Comparison of ENCODE assay signal across 1 cellular context in the genomic region with DNA sequence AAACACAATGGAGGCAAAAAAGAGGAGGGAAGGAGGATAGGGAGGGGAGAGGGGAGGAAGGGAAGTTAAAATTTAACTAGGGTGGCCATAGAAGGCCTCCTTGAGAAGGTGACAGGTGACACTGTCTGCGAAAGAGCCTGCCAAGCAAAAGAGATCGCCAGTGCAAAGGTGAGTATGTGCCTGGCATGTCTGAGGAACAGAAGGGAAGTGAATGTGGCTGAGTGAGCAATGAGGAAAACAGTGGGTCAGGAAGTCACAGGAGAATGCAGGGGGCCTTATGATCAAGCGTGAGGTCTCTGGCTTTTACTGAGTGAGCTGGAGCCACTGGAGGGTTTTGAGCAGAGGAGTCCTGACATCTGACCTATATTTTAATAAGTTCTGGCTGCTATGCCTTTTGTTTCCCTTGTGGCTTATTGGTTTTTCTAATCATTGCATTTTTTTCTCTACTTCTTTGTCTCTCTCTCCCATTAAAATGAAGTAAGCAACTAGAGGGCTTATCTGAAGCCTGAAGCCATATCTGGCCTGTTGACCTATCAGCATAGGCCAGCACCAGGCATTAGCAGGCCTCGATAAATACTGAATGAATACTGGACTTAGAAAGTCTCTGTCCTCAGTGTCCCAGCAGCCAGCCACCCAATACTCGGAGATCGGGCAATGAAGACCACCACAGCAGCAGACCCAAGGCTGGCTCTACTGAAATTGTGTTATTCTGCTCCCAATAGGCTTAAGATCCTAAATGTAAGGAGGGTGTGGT.
TF ChIP-seq lines count a peak whose summit lies in the region.

No MANE protein-coding gene starts in this region.

TF ChIP-seq in K562, 482 proteins besides CTCF, POLR2A, EP300 and RAD21 (continued from another document and continues in another):
- TF ChIP-seq, protein P1, sequence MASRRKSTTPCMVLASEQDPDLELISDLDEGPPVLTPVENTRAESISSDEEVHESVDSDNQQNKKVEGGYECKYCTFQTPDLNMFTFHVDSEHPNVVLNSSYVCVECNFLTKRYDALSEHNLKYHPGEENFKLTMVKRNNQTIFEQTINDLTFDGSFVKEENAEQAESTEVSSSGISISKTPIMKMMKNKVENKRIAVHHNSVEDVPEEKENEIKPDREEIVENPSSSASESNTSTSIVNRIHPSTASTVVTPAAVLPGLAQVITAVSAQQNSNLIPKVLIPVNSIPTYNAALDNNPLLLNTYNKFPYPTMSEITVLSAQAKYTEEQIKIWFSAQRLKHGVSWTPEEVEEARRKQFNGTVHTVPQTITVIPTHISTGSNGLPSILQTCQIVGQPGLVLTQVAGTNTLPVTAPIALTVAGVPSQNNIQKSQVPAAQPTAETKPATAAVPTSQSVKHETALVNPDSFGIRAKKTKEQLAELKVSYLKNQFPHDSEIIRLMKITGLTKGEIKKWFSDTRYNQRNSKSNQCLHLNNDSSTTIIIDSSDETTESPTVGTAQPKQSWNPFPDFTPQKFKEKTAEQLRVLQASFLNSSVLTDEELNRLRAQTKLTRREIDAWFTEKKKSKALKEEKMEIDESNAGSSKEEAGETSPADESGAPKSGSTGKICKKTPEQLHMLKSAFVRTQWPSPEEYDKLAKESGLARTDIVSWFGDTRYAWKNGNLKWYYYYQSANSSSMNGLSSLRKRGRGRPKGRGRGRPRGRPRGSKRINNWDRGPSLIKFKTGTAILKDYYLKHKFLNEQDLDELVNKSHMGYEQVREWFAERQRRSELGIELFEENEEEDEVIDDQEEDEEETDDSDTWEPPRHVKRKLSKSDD (conservative IDR thresholded peaks at IDR 0.05; ENCODE audit: low read length): no peak
- TF ChIP-seq, protein P2, sequence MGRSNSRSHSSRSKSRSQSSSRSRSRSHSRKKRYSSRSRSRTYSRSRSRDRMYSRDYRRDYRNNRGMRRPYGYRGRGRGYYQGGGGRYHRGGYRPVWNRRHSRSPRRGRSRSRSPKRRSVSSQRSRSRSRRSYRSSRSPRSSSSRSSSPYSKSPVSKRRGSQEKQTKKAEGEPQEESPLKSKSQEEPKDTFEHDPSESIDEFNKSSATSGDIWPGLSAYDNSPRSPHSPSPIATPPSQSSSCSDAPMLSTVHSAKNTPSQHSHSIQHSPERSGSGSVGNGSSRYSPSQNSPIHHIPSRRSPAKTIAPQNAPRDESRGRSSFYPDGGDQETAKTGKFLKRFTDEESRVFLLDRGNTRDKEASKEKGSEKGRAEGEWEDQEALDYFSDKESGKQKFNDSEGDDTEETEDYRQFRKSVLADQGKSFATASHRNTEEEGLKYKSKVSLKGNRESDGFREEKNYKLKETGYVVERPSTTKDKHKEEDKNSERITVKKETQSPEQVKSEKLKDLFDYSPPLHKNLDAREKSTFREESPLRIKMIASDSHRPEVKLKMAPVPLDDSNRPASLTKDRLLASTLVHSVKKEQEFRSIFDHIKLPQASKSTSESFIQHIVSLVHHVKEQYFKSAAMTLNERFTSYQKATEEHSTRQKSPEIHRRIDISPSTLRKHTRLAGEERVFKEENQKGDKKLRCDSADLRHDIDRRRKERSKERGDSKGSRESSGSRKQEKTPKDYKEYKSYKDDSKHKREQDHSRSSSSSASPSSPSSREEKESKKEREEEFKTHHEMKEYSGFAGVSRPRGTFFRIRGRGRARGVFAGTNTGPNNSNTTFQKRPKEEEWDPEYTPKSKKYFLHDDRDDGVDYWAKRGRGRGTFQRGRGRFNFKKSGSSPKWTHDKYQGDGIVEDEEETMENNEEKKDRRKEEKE (IDR thresholded peaks at IDR 0.05; ENCODE audit: borderline replicate concordance in 1 of 2, control insufficient read depth in 1 of 2, low read depth in 2 of 2, low read length in 1 of 2): no peak
- TF ChIP-seq, protein P3, sequence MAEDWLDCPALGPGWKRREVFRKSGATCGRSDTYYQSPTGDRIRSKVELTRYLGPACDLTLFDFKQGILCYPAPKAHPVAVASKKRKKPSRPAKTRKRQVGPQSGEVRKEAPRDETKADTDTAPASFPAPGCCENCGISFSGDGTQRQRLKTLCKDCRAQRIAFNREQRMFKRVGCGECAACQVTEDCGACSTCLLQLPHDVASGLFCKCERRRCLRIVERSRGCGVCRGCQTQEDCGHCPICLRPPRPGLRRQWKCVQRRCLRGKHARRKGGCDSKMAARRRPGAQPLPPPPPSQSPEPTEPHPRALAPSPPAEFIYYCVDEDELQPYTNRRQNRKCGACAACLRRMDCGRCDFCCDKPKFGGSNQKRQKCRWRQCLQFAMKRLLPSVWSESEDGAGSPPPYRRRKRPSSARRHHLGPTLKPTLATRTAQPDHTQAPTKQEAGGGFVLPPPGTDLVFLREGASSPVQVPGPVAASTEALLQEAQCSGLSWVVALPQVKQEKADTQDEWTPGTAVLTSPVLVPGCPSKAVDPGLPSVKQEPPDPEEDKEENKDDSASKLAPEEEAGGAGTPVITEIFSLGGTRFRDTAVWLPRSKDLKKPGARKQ (CRISPR knock-in tag; IDR thresholded peaks at IDR 0.05): no peak
- TF ChIP-seq, protein P4, sequence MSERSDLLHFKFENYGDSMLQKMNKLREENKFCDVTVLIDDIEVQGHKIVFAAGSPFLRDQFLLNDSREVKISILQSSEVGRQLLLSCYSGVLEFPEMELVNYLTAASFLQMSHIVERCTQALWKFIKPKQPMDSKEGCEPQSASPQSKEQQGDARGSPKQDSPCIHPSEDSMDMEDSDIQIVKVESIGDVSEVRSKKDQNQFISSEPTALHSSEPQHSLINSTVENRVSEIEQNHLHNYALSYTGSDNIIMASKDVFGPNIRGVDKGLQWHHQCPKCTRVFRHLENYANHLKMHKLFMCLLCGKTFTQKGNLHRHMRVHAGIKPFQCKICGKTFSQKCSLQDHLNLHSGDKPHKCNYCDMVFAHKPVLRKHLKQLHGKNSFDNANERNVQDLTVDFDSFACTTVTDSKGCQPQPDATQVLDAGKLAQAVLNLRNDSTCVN (CRISPR knock-in tag; IDR thresholded peaks at IDR 0.05): no peak
- TF ChIP-seq, protein P5, sequence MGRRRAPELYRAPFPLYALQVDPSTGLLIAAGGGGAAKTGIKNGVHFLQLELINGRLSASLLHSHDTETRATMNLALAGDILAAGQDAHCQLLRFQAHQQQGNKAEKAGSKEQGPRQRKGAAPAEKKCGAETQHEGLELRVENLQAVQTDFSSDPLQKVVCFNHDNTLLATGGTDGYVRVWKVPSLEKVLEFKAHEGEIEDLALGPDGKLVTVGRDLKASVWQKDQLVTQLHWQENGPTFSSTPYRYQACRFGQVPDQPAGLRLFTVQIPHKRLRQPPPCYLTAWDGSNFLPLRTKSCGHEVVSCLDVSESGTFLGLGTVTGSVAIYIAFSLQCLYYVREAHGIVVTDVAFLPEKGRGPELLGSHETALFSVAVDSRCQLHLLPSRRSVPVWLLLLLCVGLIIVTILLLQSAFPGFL (CRISPR knock-in tag; IDR thresholded peaks at IDR 0.05): no peak
- TF ChIP-seq ZNF175 (CRISPR knock-in tag; IDR thresholded peaks at IDR 0.05; ENCODE audit: low read depth): no peak
- TF ChIP-seq ZNF41 (CRISPR knock-in tag; conservative IDR thresholded peaks at IDR 0.05): no peak
- TF ChIP-seq ZNF121 (CRISPR knock-in tag; conservative IDR thresholded peaks at IDR 0.05): no peak
- 0 out of 2 replicates have a peak, but pooled peaks have one; percentile 15 for TF ChIP-seq NCOR1 (IDR thresholded peaks at IDR 0.05)
- peak; percentile 41; the same call in 1 of the 2 replicates for TF ChIP-seq SOX6 (IDR thresholded peaks at IDR 0.05)
- no peak for TF ChIP-seq ILF3 (IDR thresholded peaks at IDR 0.05; ENCODE audit: borderline replicate concordance)
- no peak for TF ChIP-seq ASH1L (IDR thresholded peaks at IDR 0.05; ENCODE audit: borderline replicate concordance, low read depth, partially characterized antibody)
- TF ChIP-seq TCF3 (CRISPR knock-in tag; IDR thresholded peaks at IDR 0.05): peak; percentile 59; the same call in 1 of the 2 replicates
- peak; percentile 25; the same call in 1 of the 2 replicates for TF ChIP-seq SPI1 (IDR thresholded peaks at IDR 0.05; ENCODE audit: borderline replicate concordance, low read depth, low read length)
- TF ChIP-seq, protein P6, sequence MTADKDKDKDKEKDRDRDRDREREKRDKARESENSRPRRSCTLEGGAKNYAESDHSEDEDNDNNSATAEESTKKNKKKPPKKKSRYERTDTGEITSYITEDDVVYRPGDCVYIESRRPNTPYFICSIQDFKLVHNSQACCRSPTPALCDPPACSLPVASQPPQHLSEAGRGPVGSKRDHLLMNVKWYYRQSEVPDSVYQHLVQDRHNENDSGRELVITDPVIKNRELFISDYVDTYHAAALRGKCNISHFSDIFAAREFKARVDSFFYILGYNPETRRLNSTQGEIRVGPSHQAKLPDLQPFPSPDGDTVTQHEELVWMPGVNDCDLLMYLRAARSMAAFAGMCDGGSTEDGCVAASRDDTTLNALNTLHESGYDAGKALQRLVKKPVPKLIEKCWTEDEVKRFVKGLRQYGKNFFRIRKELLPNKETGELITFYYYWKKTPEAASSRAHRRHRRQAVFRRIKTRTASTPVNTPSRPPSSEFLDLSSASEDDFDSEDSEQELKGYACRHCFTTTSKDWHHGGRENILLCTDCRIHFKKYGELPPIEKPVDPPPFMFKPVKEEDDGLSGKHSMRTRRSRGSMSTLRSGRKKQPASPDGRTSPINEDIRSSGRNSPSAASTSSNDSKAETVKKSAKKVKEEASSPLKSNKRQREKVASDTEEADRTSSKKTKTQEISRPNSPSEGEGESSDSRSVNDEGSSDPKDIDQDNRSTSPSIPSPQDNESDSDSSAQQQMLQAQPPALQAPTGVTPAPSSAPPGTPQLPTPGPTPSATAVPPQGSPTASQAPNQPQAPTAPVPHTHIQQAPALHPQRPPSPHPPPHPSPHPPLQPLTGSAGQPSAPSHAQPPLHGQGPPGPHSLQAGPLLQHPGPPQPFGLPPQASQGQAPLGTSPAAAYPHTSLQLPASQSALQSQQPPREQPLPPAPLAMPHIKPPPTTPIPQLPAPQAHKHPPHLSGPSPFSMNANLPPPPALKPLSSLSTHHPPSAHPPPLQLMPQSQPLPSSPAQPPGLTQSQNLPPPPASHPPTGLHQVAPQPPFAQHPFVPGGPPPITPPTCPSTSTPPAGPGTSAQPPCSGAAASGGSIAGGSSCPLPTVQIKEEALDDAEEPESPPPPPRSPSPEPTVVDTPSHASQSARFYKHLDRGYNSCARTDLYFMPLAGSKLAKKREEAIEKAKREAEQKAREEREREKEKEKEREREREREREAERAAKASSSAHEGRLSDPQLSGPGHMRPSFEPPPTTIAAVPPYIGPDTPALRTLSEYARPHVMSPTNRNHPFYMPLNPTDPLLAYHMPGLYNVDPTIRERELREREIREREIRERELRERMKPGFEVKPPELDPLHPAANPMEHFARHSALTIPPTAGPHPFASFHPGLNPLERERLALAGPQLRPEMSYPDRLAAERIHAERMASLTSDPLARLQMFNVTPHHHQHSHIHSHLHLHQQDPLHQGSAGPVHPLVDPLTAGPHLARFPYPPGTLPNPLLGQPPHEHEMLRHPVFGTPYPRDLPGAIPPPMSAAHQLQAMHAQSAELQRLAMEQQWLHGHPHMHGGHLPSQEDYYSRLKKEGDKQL (CRISPR knock-in tag; IDR thresholded peaks at IDR 0.05; ENCODE audit: borderline replicate concordance): no peak
- TF ChIP-seq, protein P7, sequence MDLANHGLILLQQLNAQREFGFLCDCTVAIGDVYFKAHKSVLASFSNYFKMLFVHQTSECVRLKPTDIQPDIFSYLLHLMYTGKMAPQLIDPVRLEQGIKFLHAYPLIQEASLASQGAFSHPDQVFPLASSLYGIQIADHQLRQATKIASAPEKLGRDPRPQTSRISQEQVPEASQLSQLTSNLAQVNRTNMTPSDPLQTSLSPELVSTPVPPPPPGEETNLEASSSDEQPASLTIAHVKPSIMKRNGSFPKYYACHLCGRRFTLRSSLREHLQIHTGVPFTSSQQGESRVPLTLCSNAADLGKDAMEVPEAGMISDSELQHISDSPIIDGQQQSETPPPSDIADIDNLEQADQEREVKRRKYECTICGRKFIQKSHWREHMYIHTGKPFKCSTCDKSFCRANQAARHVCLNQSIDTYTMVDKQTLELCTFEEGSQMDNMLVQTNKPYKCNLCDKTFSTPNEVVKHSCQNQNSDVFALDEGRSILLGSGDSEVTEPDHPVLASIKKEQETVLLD (IDR thresholded peaks at IDR 0.05): no peak
- TF ChIP-seq, protein P8, sequence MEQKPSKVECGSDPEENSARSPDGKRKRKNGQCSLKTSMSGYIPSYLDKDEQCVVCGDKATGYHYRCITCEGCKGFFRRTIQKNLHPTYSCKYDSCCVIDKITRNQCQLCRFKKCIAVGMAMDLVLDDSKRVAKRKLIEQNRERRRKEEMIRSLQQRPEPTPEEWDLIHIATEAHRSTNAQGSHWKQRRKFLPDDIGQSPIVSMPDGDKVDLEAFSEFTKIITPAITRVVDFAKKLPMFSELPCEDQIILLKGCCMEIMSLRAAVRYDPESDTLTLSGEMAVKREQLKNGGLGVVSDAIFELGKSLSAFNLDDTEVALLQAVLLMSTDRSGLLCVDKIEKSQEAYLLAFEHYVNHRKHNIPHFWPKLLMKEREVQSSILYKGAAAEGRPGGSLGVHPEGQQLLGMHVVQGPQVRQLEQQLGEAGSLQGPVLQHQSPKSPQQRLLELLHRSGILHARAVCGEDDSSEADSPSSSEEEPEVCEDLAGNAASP (IDR thresholded peaks at IDR 0.05): no peak
- TF ChIP-seq ZNF3 (CRISPR knock-in tag; IDR thresholded peaks at IDR 0.05): no peak
- TF ChIP-seq GTF2F1 (IDR thresholded peaks at IDR 0.05; ENCODE audit: low read depth, low read length): no peak
- no peak for TF ChIP-seq HNRNPUL1 (IDR thresholded peaks at IDR 0.05; ENCODE audit: low read length)
- no peak for TF ChIP-seq PRPF4 (IDR thresholded peaks at IDR 0.05; ENCODE audit: insufficient read depth, low read depth, low read length, poor library complexity, severe bottlenecking)
- TF ChIP-seq NFATC3 (IDR thresholded peaks at IDR 0.05): no peak
- TF ChIP-seq, protein P9, sequence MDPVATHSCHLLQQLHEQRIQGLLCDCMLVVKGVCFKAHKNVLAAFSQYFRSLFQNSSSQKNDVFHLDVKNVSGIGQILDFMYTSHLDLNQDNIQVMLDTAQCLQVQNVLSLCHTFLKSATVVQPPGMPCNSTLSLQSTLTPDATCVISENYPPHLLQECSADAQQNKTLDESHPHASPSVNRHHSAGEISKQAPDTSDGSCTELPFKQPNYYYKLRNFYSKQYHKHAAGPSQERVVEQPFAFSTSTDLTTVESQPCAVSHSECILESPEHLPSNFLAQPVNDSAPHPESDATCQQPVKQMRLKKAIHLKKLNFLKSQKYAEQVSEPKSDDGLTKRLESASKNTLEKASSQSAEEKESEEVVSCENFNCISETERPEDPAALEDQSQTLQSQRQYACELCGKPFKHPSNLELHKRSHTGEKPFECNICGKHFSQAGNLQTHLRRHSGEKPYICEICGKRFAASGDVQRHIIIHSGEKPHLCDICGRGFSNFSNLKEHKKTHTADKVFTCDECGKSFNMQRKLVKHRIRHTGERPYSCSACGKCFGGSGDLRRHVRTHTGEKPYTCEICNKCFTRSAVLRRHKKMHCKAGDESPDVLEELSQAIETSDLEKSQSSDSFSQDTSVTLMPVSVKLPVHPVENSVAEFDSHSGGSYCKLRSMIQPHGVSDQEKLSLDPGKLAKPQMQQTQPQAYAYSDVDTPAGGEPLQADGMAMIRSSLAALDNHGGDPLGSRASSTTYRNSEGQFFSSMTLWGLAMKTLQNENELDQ (CRISPR knock-in tag; IDR thresholded peaks at IDR 0.05; ENCODE audit: borderline replicate concordance): no peak
- TF ChIP-seq ZNF12 (CRISPR knock-in tag; IDR thresholded peaks at IDR 0.05): no peak
- no peak for TF ChIP-seq CHCHD3 (CRISPR knock-in tag; IDR thresholded peaks at IDR 0.05)
- TF ChIP-seq, protein P10, sequence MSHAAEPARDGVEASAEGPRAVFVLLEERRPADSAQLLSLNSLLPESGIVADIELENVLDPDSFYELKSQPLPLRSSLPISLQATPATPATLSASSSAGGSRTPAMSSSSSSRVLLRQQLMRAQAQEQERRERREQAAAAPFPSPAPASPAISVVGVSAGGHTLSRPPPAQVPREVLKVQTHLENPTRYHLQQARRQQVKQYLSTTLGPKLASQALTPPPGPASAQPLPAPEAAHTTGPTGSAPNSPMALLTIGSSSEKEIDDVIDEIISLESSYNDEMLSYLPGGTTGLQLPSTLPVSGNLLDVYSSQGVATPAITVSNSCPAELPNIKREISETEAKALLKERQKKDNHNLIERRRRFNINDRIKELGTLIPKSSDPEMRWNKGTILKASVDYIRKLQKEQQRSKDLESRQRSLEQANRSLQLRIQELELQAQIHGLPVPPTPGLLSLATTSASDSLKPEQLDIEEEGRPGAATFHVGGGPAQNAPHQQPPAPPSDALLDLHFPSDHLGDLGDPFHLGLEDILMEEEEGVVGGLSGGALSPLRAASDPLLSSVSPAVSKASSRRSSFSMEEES (CRISPR knock-in tag; IDR thresholded peaks at IDR 0.05): no peak
- TF ChIP-seq HOXB6 (CRISPR knock-in tag; IDR thresholded peaks at IDR 0.05; ENCODE audit: borderline replicate concordance): no peak
